In genomic region chr1:54808443-54809207, GRCh38 we compare ENCODE assay signal across 1 cellular context.
TF ChIP-seq lines count a peak whose summit lies in the region.

No MANE protein-coding gene starts in this region.

TF ChIP-seq in K562, 482 proteins besides CTCF, POLR2A, EP300 and RAD21 (continued from another document):
- peak; percentile 11 for TF ChIP-seq CTCFL (IDR thresholded peaks at IDR 0.05; ENCODE audit: borderline replicate concordance, insufficient read depth, low read depth, low read length, poor library complexity, severe bottlenecking)
- no peak for TF ChIP-seq PREB (CRISPR knock-in tag; IDR thresholded peaks at IDR 0.05)
- TF ChIP-seq GMEB1 (CRISPR knock-in tag; IDR thresholded peaks at IDR 0.05): no peak
